ENCODE assay signal across 8 cellular contexts in genomic region chr14:74804219-74804825, GRCh38. TPM values are rescaled to one million over a fixed set of nuclear protein-coding genes. Genes with fewer than 3 reads are reported as not detected.
DNase-seq lines count a peak whose midpoint lies in the region; ATAC-seq and TF ChIP-seq lines count a peak whose summit lies in the region.

No MANE protein-coding gene starts in this region.

- H2AFZ ChIP-seq in GM23248 = no peak overlapping the region

- H3K4me3 ChIP-seq in GM23248 = no peak overlapping the region
- no peak overlapping the region for H3K4me3 ChIP-seq in esophagus muscularis mucosa

- H3K79me2 ChIP-seq in GM23248 (ENCODE audit: insufficient read depth) = peaks cover 45% of the 10 kb centered on the region

- peak; percentile 21 to 51 (median 34) for TF ChIP-seq CTCF in esophagus muscularis mucosa (IDR thresholded peaks at IDR 0.05)

- ATAC-seq in GM18867 (IDR thresholded peaks at IDR 0.05; ENCODE audit: unreplicated experiment) (no peak), HG02678 (IDR thresholded peaks at IDR 0.05; ENCODE audit: unreplicated experiment) (no peak)

- H3K27ac ChIP-seq in GM23248 = no peak overlapping the region
- H3K27ac ChIP-seq in esophagus muscularis mucosa (replicated peaks in 1 of 4) = no peak overlapping the region

- no peak overlapping the region for H3K9ac ChIP-seq in GM23248

- TF ChIP-seq POLR2A in esophagus muscularis mucosa (IDR thresholded peaks at IDR 0.05; ENCODE audit: low read depth) = no peak

- DNase-seq in CD1c-positive myeloid dendritic cell (ENCODE audit: extremely low spot score) = peak; percentile 32
- peak; percentile 81 for DNase-seq in GM23248
- DNase-seq in SKM-1 treated with dmso at 0.1 percent for 144 hours (lab: John Stamatoyannopoulos, UW; ENCODE audit: unreplicated experiment) = peak; percentile 9
- no peak for DNase-seq in esophagus muscularis mucosa (ENCODE audit: extremely low spot score)
- peak; percentile 59 for DNase-seq in pons (ENCODE audit: low spot score)
- no peak for DNase-seq in NCI-H345 (lab: John Stamatoyannopoulos, UW)

- H3K9me2 ChIP-seq in GM23248 (ENCODE audit: insufficient read depth) = no peaks in the 10 kb centered on the region

- no peak for TF ChIP-seq EP300 in esophagus muscularis mucosa (IDR thresholded peaks at IDR 0.05)

- H3K4me2 ChIP-seq in GM23248 (ENCODE audit: unreplicated experiment) = no peak overlapping the region

- intact Hi-C loops in esophagus muscularis mucosa (cut with DNase I) = no loop called here

- peaks cover 25% of the 10 kb centered on the region for H3K36me3 ChIP-seq in GM23248 (ENCODE audit: low read depth)
- H3K36me3 ChIP-seq in esophagus muscularis mucosa = peaks cover 17 to 55% (median 47%) of the 10 kb centered on the region in 4 donors

- H3F3A ChIP-seq in GM23248 (ENCODE audit: insufficient read depth) = no peaks in the 10 kb centered on the region; the same call in 1 of the 2 replicates

- H3K4me1 ChIP-seq in GM23248 (ENCODE audit: insufficient read depth) (no peaks in the 10 kb centered on the region), esophagus muscularis mucosa (no peaks in the 10 kb centered on the region)

- H3K27me3 ChIP-seq in GM23248 (replicated peaks; ENCODE audit: insufficient read depth) (no peaks in the 10 kb centered on the region), esophagus muscularis mucosa (no peaks in the 10 kb centered on the region)

- no peaks in the 10 kb centered on the region for H3K9me3 ChIP-seq in GM23248 (ENCODE audit: low read depth)
- no peaks in the 10 kb centered on the region for H3K9me3 ChIP-seq in esophagus muscularis mucosa

- 97% methylated on average over 4 of the region's 4 CpGs for WGBS in GM23248 (ENCODE audit: low coverage in 1 of 2, low lambda C conversion rate in 2 of 2, missing lambda C conversion rate in 2 of 2), 2 experiments
- 87% methylated on average over 4 of the region's 4 CpGs for WGBS in esophagus muscularis mucosa

- in situ Hi-C loops in GM23248 (cut with MboI) = no loop called here

- H4K20me1 ChIP-seq in GM23248 (ENCODE audit: insufficient read depth) = no peaks in the 10 kb centered on the region

RNA-seq across cellular contexts. Expression of gene YLPM1, which starts 41.2 kb away (rescaled TPM):
- 19.3 and 40.0 TPM in 2 replicates for total RNA-seq in GM23248 (2014; rRNA removed; shearing (Covaris generic))
- 15.9 and 16.8 TPM in 2 replicates for polyA plus RNA-seq in GM23248 (2016; fragmentation: Nextera tagmentation; extraction: Ambion mirVana)
- 10 to 100 TPM; 31.0 to 47.2 (median 36.0) TPM for total RNA-seq in esophagus muscularis mucosa

Comparison
In these comparisons a context has a peak if more than half of its experiments do, and no peak if none do; other contexts are left out.
1. DNase-seq: peak in CD1c-positive myeloid dendritic cell (single experiment), GM23248 (single experiment), SKM-1 treated with dmso at 0.1 percent for 144 hours (single experiment) and pons (single experiment); none in esophagus muscularis mucosa (single experiment) and NCI-H345 (single experiment).